In the genomic region with DNA sequence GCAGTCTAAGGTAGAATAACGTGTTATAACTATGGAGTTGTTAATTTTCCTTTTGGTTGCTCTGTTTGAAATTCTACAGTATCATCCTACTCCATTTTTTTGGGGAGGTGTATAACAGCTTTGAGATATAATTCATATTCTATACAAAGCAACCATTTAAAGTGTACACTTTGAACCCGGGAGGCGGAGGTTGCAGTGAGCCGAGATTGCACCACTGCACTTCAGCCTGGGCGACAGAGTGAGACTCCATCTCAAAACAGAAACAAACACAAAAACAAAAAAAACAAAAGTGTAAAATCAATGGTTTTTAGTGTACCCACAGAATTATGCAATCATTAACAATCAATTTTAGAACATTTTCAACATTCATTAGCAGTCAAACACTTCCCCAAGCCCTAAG, we compare ENCODE assay signal across 16 cellular contexts. TPM values are rescaled to one million over a fixed set of nuclear protein-coding genes. Genes with fewer than 3 reads are reported as not detected.
A peak's percentile ranks its signal among the peaks of the same experiment; 100 is the strongest.
DNase-seq lines count a peak whose midpoint lies in the region; ATAC-seq and TF ChIP-seq lines count a peak whose summit lies in the region.
"Had no signal": no experiment of that assay in that cellular context is flagged by ENCODE, and none has a peak within 500 bp of the region (broad histone marks: within the 10 kb centered on the region; RNA-seq: fewer than 3 reads in every experiment).

No MANE protein-coding gene starts in this region.

- peaks cover 34% of the 10 kb centered on the region for H3K4me1 ChIP-seq in CD4-positive, alpha-beta memory T cell (ENCODE audit: insufficient read depth, low read length)
- H3K4me1 ChIP-seq in neutrophil (ENCODE audit: control insufficient read depth in 1 of 2, insufficient read depth in 1 of 2, low read depth in 1 of 2, low read length in 1 of 2) = peaks cover 0 to 5% of the 10 kb centered on the region in 2 experiments
- H3K4me1 ChIP-seq: Caco-2 had no signal

- H3K36me3 ChIP-seq in CD4-positive, alpha-beta memory T cell (ENCODE audit: insufficient read depth, low read length) = peaks cover 27% of the 10 kb centered on the region
- H3K36me3 ChIP-seq in neutrophil = peaks cover 97% of the 10 kb centered on the region

- H3K9me3 Mint-ChIP-seq in natural killer cell = no peaks in the 10 kb centered on the region
- no peaks in the 10 kb centered on the region for H3K9me3 Mint-ChIP-seq in natural killer cell treated with Interleukin-12 subunit alpha and Interleukin-12 subunit beta and Interleukin-15 and Interleukin-18, amount 100 ng/mL, for 72 hours
- no peaks in the 10 kb centered on the region for H3K9me3 Mint-ChIP-seq in CD4-positive, alpha-beta memory T cell
- no peaks in the 10 kb centered on the region for H3K9me3 Mint-ChIP-seq in immature natural killer cell
- H3K9me3 Mint-ChIP-seq: GM23338 had no signal

- intact Hi-C loops in natural killer cell (cut with micrococcal nuclease) = no loop called here
- intact Hi-C loops in CD4-positive, alpha-beta memory T cell (cut with micrococcal nuclease) = loop anchor here (5.0 kb wide), 1 partner anchor 33 kb away; the partner anchor contains the start of gene CNIH4

- no peak for TF ChIP-seq CTCF in natural killer cell (IDR thresholded peaks at IDR 0.05)
- TF ChIP-seq CTCF in neutrophil (IDR thresholded peaks at IDR 0.05) = no peak

- H3K4me1 Mint-ChIP-seq in natural killer cell (peaks cover 17 to 23% of the 10 kb centered on the region in 2 donors), immature natural killer cell (peaks cover 12 to 32% of the 10 kb centered on the region in 2 donors)
- peaks cover 5 to 11% of the 10 kb centered on the region in 2 donors for H3K4me1 Mint-ChIP-seq in natural killer cell treated with Interleukin-12 subunit alpha and Interleukin-12 subunit beta and Interleukin-15 and Interleukin-18, amount 100 ng/mL, for 72 hours (ENCODE audit: low read depth in 2 of 2)
- peaks cover 25 to 40% (median 35%) of the 10 kb centered on the region in 4 donors for H3K4me1 Mint-ChIP-seq in CD4-positive, alpha-beta memory T cell
- H3K4me1 Mint-ChIP-seq: GM23338 had no signal

- no peak overlapping the region for H3K4me3 ChIP-seq in CD4-positive, alpha-beta memory T cell (ENCODE audit: low read length in 2 of 2)
- H3K4me3 ChIP-seq in neutrophil (ENCODE audit: low read depth in 1 of 2, low read length in 1 of 2) = no peak overlapping the region
- H3K4me3 ChIP-seq: GM23338 had no signal

- H3K9me3 ChIP-seq in CD4-positive, alpha-beta memory T cell (ENCODE audit: control insufficient read depth in 1 of 2, low read length in 2 of 2) = no peaks in the 10 kb centered on the region
- H3K9me3 ChIP-seq in neutrophil = no peaks in the 10 kb centered on the region
- H3K9me3 ChIP-seq: Caco-2 had no signal

- no peaks in the 10 kb centered on the region for H3K27me3 Mint-ChIP-seq in natural killer cell (ENCODE audit: low read depth in 2 of 2)
- no peaks in the 10 kb centered on the region for H3K27me3 Mint-ChIP-seq in natural killer cell treated with Interleukin-12 subunit alpha and Interleukin-12 subunit beta and Interleukin-15 and Interleukin-18, amount 100 ng/mL, for 72 hours
- H3K27me3 Mint-ChIP-seq in CD4-positive, alpha-beta memory T cell = no peaks in the 10 kb centered on the region
- peaks cover 0 to 2% (median 0%) of the 10 kb centered on the region in 3 donors for H3K27me3 Mint-ChIP-seq in immature natural killer cell (ENCODE audit: low read depth in 3 of 3)

- ATAC-seq in natural killer cell = no peak
- ATAC-seq in natural killer cell treated with Interleukin-12 subunit alpha and Interleukin-12 subunit beta and Interleukin-15 and Interleukin-18, amount 100 ng/mL, for 72 hours = no peak
- ATAC-seq: GM23338 had no signal

- H3K4me3 Mint-ChIP-seq in natural killer cell (no peak overlapping the region), immature natural killer cell (no peak overlapping the region)
- no peak overlapping the region for H3K4me3 Mint-ChIP-seq in natural killer cell treated with Interleukin-12 subunit alpha and Interleukin-12 subunit beta and Interleukin-15 and Interleukin-18, amount 100 ng/mL, for 72 hours
- H3K4me3 Mint-ChIP-seq in CD4-positive, alpha-beta memory T cell = no peak overlapping the region
- H3K4me3 Mint-ChIP-seq: GM23338 had no signal

- H3K27me3 ChIP-seq in CD4-positive, alpha-beta memory T cell (ENCODE audit: insufficient read depth, low read length) = no peaks in the 10 kb centered on the region
- no peaks in the 10 kb centered on the region for H3K27me3 ChIP-seq in neutrophil

- H3K36me3 Mint-ChIP-seq in natural killer cell (no peaks in the 10 kb centered on the region), immature natural killer cell (peaks cover 27 to 45% (median 31%) of the 10 kb centered on the region in 3 donors)
- peaks cover 16% of the 10 kb centered on the region for H3K36me3 Mint-ChIP-seq in natural killer cell treated with Interleukin-12 subunit alpha and Interleukin-12 subunit beta and Interleukin-15 and Interleukin-18, amount 100 ng/mL, for 72 hours
- peaks cover 62 to 71% of the 10 kb centered on the region in 2 donors for H3K36me3 Mint-ChIP-seq in CD4-positive, alpha-beta memory T cell

- H3K27ac Mint-ChIP-seq in natural killer cell = peak overlapping the region; percentile 34 to 42
- H3K27ac Mint-ChIP-seq in natural killer cell treated with Interleukin-12 subunit alpha and Interleukin-12 subunit beta and Interleukin-15 and Interleukin-18, amount 100 ng/mL, for 72 hours = peak overlapping the region in 1 of 2 donors; percentile 41
- peak overlapping the region in 5 of 7 donors; percentile 29 to 81 (median 69) for H3K27ac Mint-ChIP-seq in CD4-positive, alpha-beta memory T cell
- peak overlapping the region in 4 of 6 donors; percentile 24 to 56 (median 50) for H3K27ac Mint-ChIP-seq in immature natural killer cell
- H3K27ac Mint-ChIP-seq: GM23338 had no signal

- CTCF ChIA-PET in CD4-positive, alpha-beta memory T cell (lab: Charles Lee; ENCODE audit: partially characterized antibody) = no interaction called here

- DNase-seq in natural killer cell (no peak), immature natural killer cell (no peak), germinal center (ENCODE audit: low spot score) (no peak), NCI-H187 (lab: John Stamatoyannopoulos, UW) (no peak)
- no peak for DNase-seq in natural killer cell treated with Interleukin-12 subunit alpha and Interleukin-12 subunit beta and Interleukin-15 and Interleukin-18, amount 100 ng/mL, for 72 hours (ENCODE audit: low spot score)
- DNase-seq in CD4-positive, alpha-beta memory T cell = no peak
- no peak for DNase-seq in activated CD4-positive, alpha-beta T cell treated with anti-CD3 and anti-CD28 coated beads, Interleukin-2, amount 50 U/mL, for 48 hours
- DNase-seq: AML-193, Caco-2, DMS153, DMS79, GDM1, HCEC 1CT had no signal

- POLR2A ChIA-PET in CD4-positive, alpha-beta memory T cell (lab: Charles Lee; ENCODE audit: partially characterized antibody) = interaction anchor here (0.8 kb wide), 1 partner anchor 10 kb away, joined by 3 read pairs; no protein-coding TSS in a partner anchor

- no peak overlapping the region for H3K27ac ChIP-seq in CD4-positive, alpha-beta memory T cell (ENCODE audit: low read depth, low read length)
- H3K27ac ChIP-seq in neutrophil = peak overlapping the region; percentile 26
- H3K27ac ChIP-seq: C4-2B had no signal

RNA-seq across cellular contexts. Expression of gene CNIH4, which starts 33.8 kb away (rescaled TPM):
- total RNA-seq in natural killer cell = 10 to 100 TPM; 20.4 to 32.4 (median 27.3) TPM
- 10 to 100 TPM; 36.3 to 53.5 TPM for total RNA-seq in natural killer cell treated with Interleukin-12 subunit alpha and Interleukin-12 subunit beta and Interleukin-15 and Interleukin-18, amount 100 ng/mL, for 72 hours
- total RNA-seq in CD4-positive, alpha-beta memory T cell = 10 to 100 TPM; 45.5 to 50.9 TPM
- polyA plus RNA-seq in CD4-positive, alpha-beta memory T cell = 10 to 100 TPM; 62.7 to 75.6 TPM
- 10 to 100 TPM; 36.4 to 51.2 (median 49.1) TPM for polyA plus RNA-seq in immature natural killer cell

RNA-seq across cellular contexts. Expression of gene WDR26, which starts 44.1 kb away (rescaled TPM):
- 100 to 1,000 TPM; 244 to 310 (median 261) TPM for total RNA-seq in natural killer cell
- 100 to 1,000 TPM in 1 of 2 donors, 10 to 100 TPM in 1; 87.7 to 103 TPM for total RNA-seq in natural killer cell treated with Interleukin-12 subunit alpha and Interleukin-12 subunit beta and Interleukin-15 and Interleukin-18, amount 100 ng/mL, for 72 hours
- 100 to 1,000 TPM; 121 to 123 TPM for total RNA-seq in CD4-positive, alpha-beta memory T cell
- polyA plus RNA-seq in CD4-positive, alpha-beta memory T cell = 1 to 10 TPM; 2.9 to 3.9 TPM
- 1 to 10 TPM in 2 of 3 donors, under 1 TPM in 1; 0.36 to 6.5 (median 3.6) TPM for polyA plus RNA-seq in immature natural killer cell
